ENCODE assay signal across 8 cellular contexts in genomic region chr7:91264083-91264923, GRCh38. TPM values are rescaled to one million over a fixed set of nuclear protein-coding genes. Genes with fewer than 3 reads are reported as not detected.
DNase-seq lines count a peak whose midpoint lies in the region; ATAC-seq and TF ChIP-seq lines count a peak whose summit lies in the region.

FZD1 (plus strand) TSS chr7:91264433; CDS start chr7:91264881, 448 bp downstream.

- H3K4me3 Mint-ChIP-seq in GM23338 (peak within 1 kb of the TSS; percentile 82), type B pancreatic cell (peak within 1 kb of the TSS; percentile 97)
- H3K4me3 Mint-ChIP-seq in activated naive CD8-positive, alpha-beta T cell = peak within 1 kb of the TSS; percentile 83

- H3K4me1 Mint-ChIP-seq in GM23338 = peaks cover 24% of the 10 kb centered on the region
- peaks cover 15% of the 10 kb centered on the region for H3K4me1 Mint-ChIP-seq in activated naive CD8-positive, alpha-beta T cell (ENCODE audit: low read depth)
- H3K4me1 Mint-ChIP-seq in type B pancreatic cell (ENCODE audit: unreplicated experiment) = peaks cover 23% of the 10 kb centered on the region

- CTCF ChIA-PET in PC-3 (lab: Charles Lee) = no interaction called here

- H3K4me1 ChIP-seq in ES-I3 (ENCODE audit: insufficient read depth, low read length) = no peaks in the 10 kb centered on the region
- H3K4me1 ChIP-seq in GM23338 (ENCODE audit: insufficient read depth) = peaks cover 34% of the 10 kb centered on the region
- peaks cover 10% of the 10 kb centered on the region for H3K4me1 ChIP-seq in PC-3 (ENCODE audit: insufficient read depth, low read length)

- H3K36me3 Mint-ChIP-seq in GM23338 (ENCODE audit: low read depth) (no peaks in the 10 kb centered on the region), type B pancreatic cell (peaks cover 18% of the 10 kb centered on the region)
- no peaks in the 10 kb centered on the region for H3K36me3 Mint-ChIP-seq in activated naive CD8-positive, alpha-beta T cell

- H3K9me3 Mint-ChIP-seq in GM23338 = peaks cover 3% of the 10 kb centered on the region; the same call in 1 of the 3 replicates
- H3K9me3 Mint-ChIP-seq in activated naive CD8-positive, alpha-beta T cell (ENCODE audit: low read depth) = no peaks in the 10 kb centered on the region
- no peaks in the 10 kb centered on the region for H3K9me3 Mint-ChIP-seq in type B pancreatic cell

- peak within 1 kb of the TSS; percentile 99 for H3K4me2 ChIP-seq in GM23338
- H3K4me2 ChIP-seq in PC-3 (ENCODE audit: low read length) = peak within 1 kb of the TSS; percentile 81

- H3K36me3 ChIP-seq in ES-I3 (ENCODE audit: insufficient read depth, low read length) (no peaks in the 10 kb centered on the region), GM23338 (ENCODE audit: insufficient read depth) (no peaks in the 10 kb centered on the region), PC-3 (ENCODE audit: low read depth, low read length) (no peaks in the 10 kb centered on the region)

- TF ChIP-seq CTCF in GM23338 (conservative IDR thresholded peaks at IDR 0.05; ENCODE audit: low read depth in 2 of 2) (no peak), PC-3 (conservative IDR thresholded peaks at IDR 0.05; ENCODE audit: low read depth, low read length) (no peak), type B pancreatic cell (conservative IDR thresholded peaks at IDR 0.05) (peak; percentile 36)

- ATAC-seq in GM23338 = peak; percentile 79
- ATAC-seq in PC-3 = peak; percentile 78

- H3K27me3 ChIP-seq in GM23338 (ENCODE audit: insufficient read depth) = peaks cover 94% of the 10 kb centered on the region
- H3K27me3 ChIP-seq in PC-3 (ENCODE audit: low read length) = no peaks in the 10 kb centered on the region

- peak; percentile 98 for DNase-seq in GM23338 (ENCODE audit: low spot score)
- peak; percentile 90 for DNase-seq in KG1 (lab: John Stamatoyannopoulos, UW)
- peak; percentile 95 for DNase-seq in PC-3
- DNase-seq in head of caudate nucleus = peak; percentile 83 to 98 (median 95)
- peak; percentile 40 to 97 (median 94) for DNase-seq in nucleus accumbens (lab: John Stamatoyannopoulos, UW)
- peak; percentile 98 for DNase-seq in type B pancreatic cell (ENCODE audit: extremely low spot score, unreplicated experiment)

- H4K20me1 ChIP-seq in GM23338 (replicated peaks; ENCODE audit: insufficient read depth) = peaks cover 10% of the 10 kb centered on the region; the same call in 1 of the 2 replicates
- H4K20me1 ChIP-seq in PC-3 (ENCODE audit: low read length) = no peaks in the 10 kb centered on the region

- no peaks in the 10 kb centered on the region for H3K79me2 ChIP-seq in GM23338 (replicated peaks; ENCODE audit: insufficient read depth)
- H3K79me2 ChIP-seq in PC-3 (ENCODE audit: low read length) = no peaks in the 10 kb centered on the region

- POLR2A ChIA-PET in PC-3 (lab: Charles Lee; ENCODE audit: unreplicated experiment) = no interaction called here

- H3K4me3 ChIP-seq in GM23338 (peak within 1 kb of the TSS; percentile 77), PC-3 (ENCODE audit: low read length) (peak within 1 kb of the TSS; percentile 78)

- H3K27ac ChIP-seq in GM23338 (ENCODE audit: low read depth) = no peak within 1 kb of the TSS
- no peak within 1 kb of the TSS for H3K27ac ChIP-seq in PC-3 (ENCODE audit: low read length)

- peaks cover 67% of the 10 kb centered on the region for H3K27me3 Mint-ChIP-seq in GM23338 (ENCODE audit: insufficient read depth, low read depth, poor library complexity)
- peaks cover 33% of the 10 kb centered on the region for H3K27me3 Mint-ChIP-seq in activated naive CD8-positive, alpha-beta T cell
- H3K27me3 Mint-ChIP-seq in type B pancreatic cell = peaks cover 37% of the 10 kb centered on the region

- intact Hi-C loops in PC-3 (cut with micrococcal nuclease) = loop anchor here (1.0 to 5.0 kb wide), 4 partner anchors 50 to 520 kb away; no protein-coding TSS in a partner anchor
- intact Hi-C loops in head of caudate nucleus (cut with DNase I) = no loop called here

- H3K9ac ChIP-seq in ES-I3 (ENCODE audit: low read depth, low read length) = peak within 1 kb of the TSS; percentile 54
- H3K9ac ChIP-seq in PC-3 (ENCODE audit: low read length) = peak within 1 kb of the TSS; percentile 50

- no peaks in the 10 kb centered on the region; the same call in 1 of the 2 replicates for H3F3A ChIP-seq in GM23338 (replicated peaks; ENCODE audit: low read depth)
- no peaks in the 10 kb centered on the region for H3F3A ChIP-seq in PC-3 (ENCODE audit: low read length, unreplicated experiment)

- H2AFZ ChIP-seq in GM23338 (peak within 1 kb of the TSS; percentile 98), PC-3 (ENCODE audit: low read length) (peak within 1 kb of the TSS; percentile 98)

- H3K9me3 ChIP-seq in ES-I3 (ENCODE audit: control insufficient read depth, insufficient read depth, low read length) (no peaks in the 10 kb centered on the region), PC-3 (ENCODE audit: low read length) (no peaks in the 10 kb centered on the region)

- H3K27ac Mint-ChIP-seq in GM23338 (no peak within 1 kb of the TSS), type B pancreatic cell (peak within 1 kb of the TSS; percentile 96)
- H3K27ac Mint-ChIP-seq in activated naive CD8-positive, alpha-beta T cell = no peak within 1 kb of the TSS

- H3K9me2 ChIP-seq in GM23338 (ENCODE audit: insufficient read depth) (no peaks in the 10 kb centered on the region), PC-3 (replicated peaks; ENCODE audit: low read length) (no peaks in the 10 kb centered on the region)

- no TSS peak for BruUV-seq in PC-3 (replicated peaks; lab: Mats Ljungman, UMichigan)

TF ChIP-seq in GM23338, 12 proteins besides CTCF, POLR2A, EP300 and RAD21 (continues in another document):
- no peak for TF ChIP-seq NANOG (IDR thresholded peaks at IDR 0.05; ENCODE audit: borderline replicate concordance)
- TF ChIP-seq EZH2phosphoT487 (IDR thresholded peaks at IDR 0.05; ENCODE audit: unreplicated experiment) = no peak
- TF ChIP-seq STAT1 (IDR thresholded peaks at IDR 0.05; ENCODE audit: unreplicated experiment) = no peak
- peak; percentile 15 for TF ChIP-seq EZH2 (IDR thresholded peaks at IDR 0.05; ENCODE audit: low read depth, unreplicated experiment)
- no peak for TF ChIP-seq ETS1 (IDR thresholded peaks at IDR 0.05)
- TF ChIP-seq POLR2AphosphoS5 (IDR thresholded peaks at IDR 0.05; ENCODE audit: low read depth) = no peak

RNA-seq across cellular contexts. Expression of gene FZD1, which starts in this region (rescaled TPM):
- total RNA-seq in GM23338 (2014; rRNA removed; shearing (Covaris generic)) = 1.4 TPM in 2 replicates
- polyA plus RNA-seq in GM23338 (2016; fragmentation: Nextera tagmentation; extraction: Ambion mirVana) = 0.34 and 0.42 TPM in 2 replicates
- 2.7 and 3.1 TPM in 2 replicates for total RNA-seq in PC-3 (2014; rRNA removed)
- 20.9 and 23.8 TPM in 2 replicates for total RNA-seq in type B pancreatic cell (ENCODE audit: low replicate concordance)
